ENCODE assay signal across 8 cellular contexts in genomic region chr16:19086322-19087199, GRCh38. TPM values are rescaled to one million over a fixed set of nuclear protein-coding genes. Genes with fewer than 3 reads are reported as not detected.
DNase-seq lines count a peak whose midpoint lies in the region; ATAC-seq, FAIRE-seq and TF ChIP-seq lines count a peak whose summit lies in the region.

No MANE protein-coding gene starts in this region.

- peaks cover 6% of the 10 kb centered on the region; the same call in 2 of the 3 replicates for H3K4me1 ChIP-seq in A549
- peaks cover 0 to 9% (median 6%) of the 10 kb centered on the region in 4 donors for H3K4me1 ChIP-seq in liver (ENCODE audit: control insufficient read depth in 4 of 4, insufficient read depth in 4 of 4, low read length in 3 of 4)

- H3K27ac ChIP-seq in A549 (peak overlapping the region; percentile 75 to 86), liver (ENCODE audit: low read depth in 1 of 2, low read length in 2 of 2) (no peak overlapping the region)

- peak; percentile 71 for TF ChIP-seq POLR2A in A549 (IDR thresholded peaks at IDR 0.05; ENCODE audit: low read length)

- H3K4me3 ChIP-seq in A549 = peak overlapping the region; percentile 45
- peak overlapping the region in 1 of 3 donors; percentile 23 for H3K4me3 ChIP-seq in liver (ENCODE audit: low read depth in 1 of 3, low read length in 3 of 3)

- peak overlapping the region; percentile 79 for H3K4me2 ChIP-seq in A549

- peaks cover 4% of the 10 kb centered on the region for H3K4me1 Mint-ChIP-seq in activated CD4-positive, alpha-beta T cell treated with anti-CD3 and anti-CD28 coated beads, Interleukin-2, amount 10 ng/mL, durations not matched to agents 7 days and 5 days

- H3K27me3 ChIP-seq in liver (ENCODE audit: control insufficient read depth in 4 of 4, insufficient read depth in 4 of 4, low read length in 3 of 4) = no peaks in the 10 kb centered on the region

- H3K27ac Mint-ChIP-seq in activated CD4-positive, alpha-beta T cell treated with anti-CD3 and anti-CD28 coated beads, Interleukin-2, amount 10 ng/mL, durations not matched to agents 7 days and 5 days = no peak overlapping the region

- peaks cover 0 to 3% (median 0%) of the 10 kb centered on the region in 4 donors for H3K36me3 ChIP-seq in liver (ENCODE audit: control insufficient read depth in 4 of 4, insufficient read depth in 3 of 4, low read depth in 1 of 4, low read length in 3 of 4)

- H3K4me3 Mint-ChIP-seq in activated CD4-positive, alpha-beta T cell treated with anti-CD3 and anti-CD28 coated beads, Interleukin-2, amount 10 ng/mL, durations not matched to agents 7 days and 5 days = peak overlapping the region; percentile 43

- no peak overlapping the region for H3K9ac ChIP-seq in liver (ENCODE audit: low read depth in 1 of 2, low read length in 2 of 2)

- peak; percentile 98 to 100 for TF ChIP-seq RAD21 in A549 (conservative IDR thresholded peaks at IDR 0.05 in 1 of 2, IDR thresholded peaks at IDR 0.05 in 1 of 2)
- peak; percentile 99 to 100 for TF ChIP-seq RAD21 in liver (IDR thresholded peaks at IDR 0.05)

- CTCF ChIA-PET in A549 (lab: Yijun Ruan, JAX) = interaction anchor here (0.5 to 7.2 kb wide), 84 partner anchors 10 to 738 kb away, joined by 3 to 151 read pairs (median 4); partner anchors contain the start of genes COQ7, ITPRIPL2, TMC7 and VPS35L
- CTCF ChIA-PET in activated CD4-positive, alpha-beta T cell treated with anti-CD3 and anti-CD28 coated beads, Interleukin-2, amount 10 ng/mL, durations not matched to agents 7 days and 5 days (lab: Charles Lee) = interaction anchor here (0.6 to 2.2 kb wide), 13 partner anchors 9 to 435 kb away, joined by 3 to 16 read pairs (median 4); partner anchors contain the start of genes COQ7 and GDE1

- 12% methylated on average over 41 of the region's 52 CpGs for WGBS in A549 (ENCODE audit: missing lambda C conversion rate)
- 9% methylated on average over 52 of the region's 52 CpGs for WGBS in liver

- POLR2A ChIA-PET in A549 (lab: Yijun Ruan, JAX) = interaction anchor here (0.6 to 1.6 kb wide), 7 partner anchors 9 to 302 kb away, joined by 3 to 11 read pairs (median 3); partner anchors contain the start of gene ITPRIPL2
- POLR2A ChIA-PET in activated CD4-positive, alpha-beta T cell treated with anti-CD3 and anti-CD28 coated beads, Interleukin-2, amount 10 ng/mL, durations not matched to agents 7 days and 5 days (lab: Charles Lee) = no interaction called here

- ATAC-seq in A549 (peak; percentile 98 to 100), GM18511 (IDR thresholded peaks at IDR 0.05; ENCODE audit: unreplicated experiment) (peak; percentile 80), HG03196 (IDR thresholded peaks at IDR 0.05; ENCODE audit: unreplicated experiment) (peak; percentile 87)

- peak; percentile 91 to 97 for DNase-seq in A549 (ENCODE audit: low read depth in 1 of 2, low spot score in 1 of 2)
- peak; percentile 90 for DNase-seq in NCI-H460 (ENCODE audit: extremely low read depth, low read depth)
- DNase-seq in activated CD4-positive, alpha-beta T cell treated with anti-CD3 and anti-CD28 coated beads, Interleukin-2, amount 10 ng/mL, durations not matched to agents 7 days and 5 days = peak; percentile 74
- peak; percentile 96 for DNase-seq in dermis blood vessel endothelial cell
- peak; percentile 79 to 86 for DNase-seq in stimulated activated CD4-positive, alpha-beta T cell treated with anti-CD3 and anti-CD28 coated beads, Interleukin-2, amount 100 ng/mL, for 48 hours

- H3K9me3 ChIP-seq in A549 (no peaks in the 10 kb centered on the region), liver (ENCODE audit: control insufficient read depth in 4 of 4, low read length in 3 of 4) (no peaks in the 10 kb centered on the region)

- peaks cover 10% of the 10 kb centered on the region for H3K27me3 Mint-ChIP-seq in activated CD4-positive, alpha-beta T cell treated with anti-CD3 and anti-CD28 coated beads, Interleukin-2, amount 10 ng/mL, durations not matched to agents 7 days and 5 days

- TF ChIP-seq EP300 in A549 (IDR thresholded peaks at IDR 0.05) = no peak

- peaks cover 7% of the 10 kb centered on the region for H3K36me3 Mint-ChIP-seq in activated CD4-positive, alpha-beta T cell treated with anti-CD3 and anti-CD28 coated beads, Interleukin-2, amount 10 ng/mL, durations not matched to agents 7 days and 5 days (ENCODE audit: low read depth)

- TF ChIP-seq CTCF in A549 (IDR thresholded peaks at IDR 0.05) = peak; percentile 99
- peak; percentile 98 for TF ChIP-seq CTCF in liver (IDR thresholded peaks at IDR 0.05; ENCODE audit: low read depth, low read length, missing input control)

- H3K9me3 Mint-ChIP-seq in activated CD4-positive, alpha-beta T cell treated with anti-CD3 and anti-CD28 coated beads, Interleukin-2, amount 10 ng/mL, durations not matched to agents 7 days and 5 days = peaks cover 7% of the 10 kb centered on the region

- FAIRE-seq in A549 (lab: Jason Lieb, UNC) = no peak

TF ChIP-seq in A549, 52 proteins besides CTCF, POLR2A, EP300 and RAD21 (continues in another document):
- peak; percentile 40; the same call in 1 of the 2 replicates for TF ChIP-seq PHF8 (IDR thresholded peaks at IDR 0.05; ENCODE audit: borderline replicate concordance, low read depth)
- peak; percentile 100 for TF ChIP-seq SMC3 (IDR thresholded peaks at IDR 0.05)
- no peak for TF ChIP-seq RNF2 (IDR thresholded peaks at IDR 0.05; ENCODE audit: borderline replicate concordance, low read depth)
- TF ChIP-seq ESRRA (IDR thresholded peaks at IDR 0.05; ENCODE audit: borderline replicate concordance, low read length) = peak; percentile 97
- TF ChIP-seq EHMT2 (IDR thresholded peaks at IDR 0.05; ENCODE audit: low read depth) = no peak
- TF ChIP-seq HOXB5 (CRISPR knock-in tag; IDR thresholded peaks at IDR 0.05) = no peak
- no peak; the same call in none of the 2 replicates for TF ChIP-seq MYC (IDR thresholded peaks at IDR 0.05; ENCODE audit: borderline replicate concordance, low read length)
- peak; percentile 26; the same call in 1 of the 2 replicates for TF ChIP-seq RARB (CRISPR knock-in tag; IDR thresholded peaks at IDR 0.05)
- no peak for TF ChIP-seq HOXB13 (CRISPR knock-in tag; IDR thresholded peaks at IDR 0.05; ENCODE audit: low read depth)
- TF ChIP-seq CBX2 (IDR thresholded peaks at IDR 0.05; ENCODE audit: borderline replicate concordance, low read depth) = no peak

TF ChIP-seq in liver, 16 proteins besides CTCF, POLR2A, EP300 and RAD21 (continues in another document):
- TF ChIP-seq HNF4G (IDR thresholded peaks at IDR 0.05) (no peak), YY1 (IDR thresholded peaks at IDR 0.05) (no peak), HNF4A (conservative IDR thresholded peaks at IDR 0.05) (no peak), REST (IDR thresholded peaks at IDR 0.05) (no peak)

RNA-seq across cellular contexts. Expression of gene COQ7, which starts 19.1 kb away (rescaled TPM):
- polyA plus RNA-seq in A549 (2011; rRNA removed) (17.9 and 23.8 TPM in 2 replicates), A549 (2017; fragmentation: RNase III; extraction: RNeasy Plus Mini Kit Qiagen cat#74134 plus additional on column Dnase treatment) (15.9 to 18.5 TPM (median 16.3 TPM) in 3 replicates), liver (1 to 10 TPM; 5.3 to 6.4 TPM)
- polyA plus RNA-seq in A549 (2012; cell fraction: cytosol; rRNA removed) = 19.4 and 23.1 TPM in 2 replicates
- 10.5 and 14.7 TPM in 2 replicates for polyA plus RNA-seq in A549 (2012; cell fraction: nucleus; rRNA removed)
- polyA minus RNA-seq in A549 (2011; rRNA and poly(A)+ RNA removed) = 16.9 and 20.4 TPM in 2 replicates
- total RNA-seq in NCI-H460 (2014; rRNA removed; shearing (Covaris generic)) = 28.5 and 33.8 TPM in 2 replicates
- 24.6 and 34.4 TPM in 2 replicates for polyA plus RNA-seq in NCI-H460 (2014; cell fraction: nucleus; rRNA removed)
- total RNA-seq in activated CD4-positive, alpha-beta T cell treated with anti-CD3 and anti-CD28 coated beads, Interleukin-2, amount 10 ng/mL, durations not matched to agents 7 days and 5 days = 10 to 100 TPM; 11.6 to 15.3 TPM
- total RNA-seq in dermis blood vessel endothelial cell (23.5 and 32.1 TPM in 2 replicates), liver (10 to 100 TPM in 1 of 2 donors, 1 to 10 TPM in 1; 8.1 to 10.8 TPM)

RNA-seq across cellular contexts. Expression of gene ITPRIPL2, which starts 27.2 kb away (rescaled TPM):
- 17.5 and 18.3 TPM in 2 replicates for polyA plus RNA-seq in A549 (2011; rRNA removed)
- 7.2 and 13.0 TPM in 2 replicates for polyA plus RNA-seq in A549 (2012; cell fraction: cytosol; rRNA removed)
- 13.5 and 18.8 TPM in 2 replicates for polyA plus RNA-seq in A549 (2012; cell fraction: nucleus; rRNA removed)
- polyA plus RNA-seq in A549 (2017; fragmentation: RNase III; extraction: RNeasy Plus Mini Kit Qiagen cat#74134 plus additional on column Dnase treatment) = 14.7 to 16.3 TPM (median 15.5 TPM) in 3 replicates
- polyA minus RNA-seq in A549 (2011; rRNA and poly(A)+ RNA removed) = 16.8 and 17.3 TPM in 2 replicates
- total RNA-seq in NCI-H460 (2014; rRNA removed; shearing (Covaris generic)) = 25.7 and 30.0 TPM in 2 replicates
- 40.1 and 40.4 TPM in 2 replicates for polyA plus RNA-seq in NCI-H460 (2014; cell fraction: nucleus; rRNA removed)
- 1 to 10 TPM; 2.1 to 2.3 TPM for total RNA-seq in activated CD4-positive, alpha-beta T cell treated with anti-CD3 and anti-CD28 coated beads, Interleukin-2, amount 10 ng/mL, durations not matched to agents 7 days and 5 days
- total RNA-seq in dermis blood vessel endothelial cell = 40.2 and 51.3 TPM in 2 replicates
- 10 to 100 TPM in 1 of 2 donors, 1 to 10 TPM in 1; 5.6 to 14.3 TPM for total RNA-seq in liver
- polyA plus RNA-seq in liver = 1 to 10 TPM; 2.2 to 5.4 TPM

Comparison
In these comparisons a context has a peak if more than half of its experiments do, and no peak if none do; other contexts are left out.
1. H3K27ac ChIP-seq: peak in A549 (2 of 2); none in liver (0 of 2).
2. Peak in every context shown above with its lines, with median percentiles within 50 percentile points of each other: ATAC-seq and DNase-seq.